ENCODE assay signal across 11 cellular contexts in genomic region chr1:117795190-117795589, GRCh38.
A peak's percentile ranks its signal among the peaks of the same experiment; 100 is the strongest.
DNase-seq lines count a peak whose midpoint lies in the region; ATAC-seq, FAIRE-seq and TF ChIP-seq lines count a peak whose summit lies in the region.
"Had no signal": no experiment of that assay in that cellular context is flagged by ENCODE, and none has a peak within 500 bp of the region (broad histone marks: within the 10 kb centered on the region; RNA-seq: fewer than 3 reads in every experiment).

No MANE protein-coding gene starts in this region.

- DNase-seq in AG09319 (ENCODE audit: extremely low read depth, low read depth) (peak; percentile 90), M059J (ENCODE audit: low read depth) (peak; percentile 97), bronchial epithelial cell (ENCODE audit: low read depth) (peak; percentile 98), kidney glomerular epithelial cell (lab: John Stamatoyannopoulos, UW) (peak; percentile 40), SW 1271 (lab: John Stamatoyannopoulos, UW) (no peak), DMS153 (lab: John Stamatoyannopoulos, UW) (no peak), SHP77 treated with DMSO at 0.1 percent for 48 hours (lab: John Stamatoyannopoulos, UW) (no peak)
- DNase-seq: colonic mucosa, hippocampal formation, midbrain had no signal

- TF ChIP-seq CTCF in AG09319 (IDR thresholded peaks at IDR 0.05; ENCODE audit: low read depth, low read length) (peak; percentile 53), bronchial epithelial cell (IDR thresholded peaks at IDR 0.05; ENCODE audit: insufficient read depth, low read length, severe bottlenecking) (no peak)

- no peaks in the 10 kb centered on the region for H3K27me3 ChIP-seq in bronchial epithelial cell (ENCODE audit: control insufficient read depth, insufficient read depth, low read length)
- H3K27me3 ChIP-seq: colonic mucosa had no signal

- H3K36me3 ChIP-seq in bronchial epithelial cell (ENCODE audit: control insufficient read depth, insufficient read depth, low read length), result no peaks in the 10 kb centered on the region
- H3K36me3 ChIP-seq: colonic mucosa had no signal

- H3K4me3 ChIP-seq in bronchial epithelial cell (ENCODE audit: low read depth, low read length), result no peak overlapping the region
- H3K4me3 ChIP-seq: colonic mucosa had no signal

- no peak for ATAC-seq in HG02870 (IDR thresholded peaks at IDR 0.05; ENCODE audit: unreplicated experiment)

- FAIRE-seq in bronchial epithelial cell (lab: Jason Lieb, UNC), result no peak

Comparison
In these comparisons a context has a peak if more than half of its experiments do, and no peak if none do; other contexts are left out.
1. DNase-seq: peak in AG09319 (single experiment), M059J (single experiment), bronchial epithelial cell (single experiment) and kidney glomerular epithelial cell (single experiment); none in SW 1271 (0 of 2), DMS153 (single experiment) and SHP77 treated with DMSO at 0.1 percent for 48 hours (single experiment).